Comparison of ENCODE assay signal across 27 cellular contexts in the genomic region with DNA sequence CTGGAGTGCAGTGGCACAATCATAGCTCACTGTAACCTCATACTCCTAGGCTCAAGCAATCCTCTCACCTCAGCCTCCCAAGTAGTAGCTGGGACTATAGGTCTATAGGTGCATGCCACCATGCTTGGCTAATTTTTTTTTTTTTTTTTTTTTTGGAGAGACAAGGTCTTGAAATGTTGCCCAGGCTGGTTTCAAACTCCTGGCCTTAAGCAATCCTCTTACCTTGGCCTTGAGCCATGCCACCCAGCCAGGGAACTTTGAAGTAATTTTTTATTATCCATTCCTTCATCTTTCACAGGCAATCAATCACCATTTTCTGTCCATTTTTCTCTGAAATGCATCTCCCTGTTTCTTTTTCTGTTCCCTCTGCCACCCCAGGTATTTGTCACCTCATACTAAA.
"Had no signal": no experiment of that assay in that cellular context is flagged by ENCODE, and none has a peak within 500 bp of the region (broad histone marks: within the 10 kb centered on the region; RNA-seq: fewer than 3 reads in every experiment).

No MANE protein-coding gene starts in this region.

- H3K27ac ChIP-seq: stomach, suprapubic skin, thoracic aorta, thyroid gland, tibial artery, tibial nerve, transverse colon, upper lobe of left lung, upper lobe of right lung, uterus, vagina had no signal

- H3K9me3 Mint-ChIP-seq: stimulated activated effector memory CD8-positive, alpha-beta T cell treated with anti-CD3 and anti-CD28 coated beads, Interleukin-12 subunit alpha, Interleukin-12 subunit beta, amount 100 ng/mL, for 72 hours; type B pancreatic cell had no signal

- H3K27ac Mint-ChIP-seq: stimulated activated effector memory CD8-positive, alpha-beta T cell treated with anti-CD3 and anti-CD28 coated beads, Interleukin-12 subunit alpha, Interleukin-12 subunit beta, amount 100 ng/mL, for 72 hours; stimulated activated memory B cell treated with anti-CD40 and anti-IgM and Interleukin-4, amounts not matched to agents 10 μg/mL and 1 μg/mL and 100 μg/mL, for 72 hours; stimulated activated naive CD8-positive, alpha-beta T cell treated with anti-CD3 and anti-CD28 coated beads, Interleukin-15, amount 100 ng/mL, for 72 hours; stimulated activated naive CD8-positive, alpha-beta T cell treated with anti-CD3 and anti-CD28 coated beads, Interleukin-15, Interleukin-2, amounts not matched to agents 100 ng/mL and 50 ng/mL, for 24 hours; type B pancreatic cell had no signal

- H3K27me3 Mint-ChIP-seq: stimulated activated memory B cell treated with anti-CD40 and anti-IgM and Interleukin-4, amounts not matched to agents 10 μg/mL and 1 μg/mL and 100 μg/mL, for 72 hours; stimulated activated naive B cell treated with anti-CD40 and anti-IgM and Interleukin-4, amounts not matched to agents 10 μg/mL and 1 μg/mL and 100 μg/mL, for 72 hours; stimulated activated naive CD8-positive, alpha-beta T cell treated with anti-CD3 and anti-CD28 coated beads, Interleukin-15, amount 100 ng/mL, for 72 hours; stimulated activated naive CD8-positive, alpha-beta T cell treated with anti-CD3 and anti-CD28 coated beads, Interleukin-15, Interleukin-2, amounts not matched to agents 100 ng/mL and 50 ng/mL, for 24 hours; type B pancreatic cell had no signal

- ATAC-seq: stimulated activated effector memory CD8-positive, alpha-beta T cell treated with anti-CD3 and anti-CD28 coated beads, Interleukin-12 subunit alpha, Interleukin-12 subunit beta, amount 100 ng/mL, for 72 hours; stimulated activated memory B cell treated with anti-CD40 and anti-IgM and Interleukin-4, amounts not matched to agents 10 μg/mL and 1 μg/mL and 100 μg/mL, for 72 hours; stimulated activated naive CD8-positive, alpha-beta T cell treated with anti-CD3 and anti-CD28 coated beads, Interleukin-15, amount 100 ng/mL, for 72 hours; stimulated activated naive CD8-positive, alpha-beta T cell treated with anti-CD3 and anti-CD28 coated beads, Interleukin-15, Interleukin-2, amounts not matched to agents 100 U/mL and 50 U/mL, for 24 hours; upper lobe of right lung had no signal

- H3K36me3 Mint-ChIP-seq: stimulated activated effector memory CD8-positive, alpha-beta T cell treated with anti-CD3 and anti-CD28 coated beads, Interleukin-12 subunit alpha, Interleukin-12 subunit beta, amount 100 ng/mL, for 72 hours; type B pancreatic cell had no signal

- H3K27me3 ChIP-seq: stomach, suprapubic skin, thyroid gland, tibial artery, tibial nerve, transverse colon, upper lobe of left lung, upper lobe of right lung, uterus, vagina had no signal

- H3K9me3 ChIP-seq: thyroid gland, transverse colon, vagina had no signal

- H3K4me1 Mint-ChIP-seq: stimulated activated effector memory CD8-positive, alpha-beta T cell treated with anti-CD3 and anti-CD28 coated beads, Interleukin-12 subunit alpha, Interleukin-12 subunit beta, amount 100 ng/mL, for 72 hours had no signal

- H3K4me3 ChIP-seq: stomach, suprapubic skin, thoracic aorta, thyroid gland, tibial artery, tibial nerve, transverse colon, upper lobe of left lung, upper lobe of right lung, uterus, vagina had no signal

- H3K4me1 ChIP-seq: uterus had no signal

- DNase-seq: stimulated activated CD4-positive, alpha-beta T cell treated with anti-CD3 and anti-CD28 coated beads, Interleukin-2, amount 100 ng/mL, for 48 hours; stimulated activated CD4-positive, alpha-beta T cell treated with anti-CD3 and anti-CD28 coated beads, Interleukin-4, amount 100 ng/mL, for 1 hour; stimulated activated CD4-positive, alpha-beta T cell treated with anti-CD3 and anti-CD28 coated beads, Interleukin-4, amount 100 ng/mL, for 24 hours; stimulated activated CD4-positive, alpha-beta T cell treated with anti-CD3 and anti-CD28 coated beads, Interleukin-4, amount 100 ng/mL, for 4 hours; stimulated activated CD8-positive, alpha-beta memory T cell treated with anti-CD3 and anti-CD28 coated beads, Interleukin-4, amount 100 ng/mL, for 48 hours; stimulated activated naive B cell treated with anti-CD40 and anti-IgM and Interleukin-4, amounts not matched to agents 10 μg/mL and 1 μg/mL and 100 μg/mL, for 72 hours; stimulated activated naive CD4-positive, alpha-beta T cell; stimulated activated naive CD4-positive, alpha-beta T cell treated with Interleukin-2 at 50 U/mL for 16 hours; stimulated activated naive CD8-positive, alpha-beta T cell treated with anti-CD3 and anti-CD28 coated beads, Interleukin-15, amount 100 ng/mL, for 72 hours; stimulated activated naive CD8-positive, alpha-beta T cell treated with anti-CD3 and anti-CD28 coated beads, Interleukin-15, Interleukin-2, amounts not matched to agents 100 U/mL and 50 U/mL, for 24 hours; stomach; substantia nigra; thyroid gland; tibial artery; transverse colon; trophoblast cell; upper lobe of left lung; upper lobe of right lung; uterus had no signal

- H3K36me3 ChIP-seq: suprapubic skin, thoracic aorta, thyroid gland, tibial artery, transverse colon, upper lobe of left lung, upper lobe of right lung, uterus, vagina had no signal

- H3K4me3 Mint-ChIP-seq: stimulated activated effector memory CD8-positive, alpha-beta T cell treated with anti-CD3 and anti-CD28 coated beads, Interleukin-12 subunit alpha, Interleukin-12 subunit beta, amount 100 ng/mL, for 72 hours; stimulated activated memory B cell treated with anti-CD40 and anti-IgM and Interleukin-4, amounts not matched to agents 10 μg/mL and 1 μg/mL and 100 μg/mL, for 72 hours; stimulated activated naive B cell treated with anti-CD40 and anti-IgM and Interleukin-4, amounts not matched to agents 10 μg/mL and 1 μg/mL and 100 μg/mL, for 72 hours; stimulated activated naive CD8-positive, alpha-beta T cell treated with anti-CD3 and anti-CD28 coated beads, Interleukin-15, amount 100 ng/mL, for 72 hours; stimulated activated naive CD8-positive, alpha-beta T cell treated with anti-CD3 and anti-CD28 coated beads, Interleukin-15, Interleukin-2, amounts not matched to agents 100 ng/mL and 50 ng/mL, for 24 hours; type B pancreatic cell had no signal
